In the genomic region with DNA sequence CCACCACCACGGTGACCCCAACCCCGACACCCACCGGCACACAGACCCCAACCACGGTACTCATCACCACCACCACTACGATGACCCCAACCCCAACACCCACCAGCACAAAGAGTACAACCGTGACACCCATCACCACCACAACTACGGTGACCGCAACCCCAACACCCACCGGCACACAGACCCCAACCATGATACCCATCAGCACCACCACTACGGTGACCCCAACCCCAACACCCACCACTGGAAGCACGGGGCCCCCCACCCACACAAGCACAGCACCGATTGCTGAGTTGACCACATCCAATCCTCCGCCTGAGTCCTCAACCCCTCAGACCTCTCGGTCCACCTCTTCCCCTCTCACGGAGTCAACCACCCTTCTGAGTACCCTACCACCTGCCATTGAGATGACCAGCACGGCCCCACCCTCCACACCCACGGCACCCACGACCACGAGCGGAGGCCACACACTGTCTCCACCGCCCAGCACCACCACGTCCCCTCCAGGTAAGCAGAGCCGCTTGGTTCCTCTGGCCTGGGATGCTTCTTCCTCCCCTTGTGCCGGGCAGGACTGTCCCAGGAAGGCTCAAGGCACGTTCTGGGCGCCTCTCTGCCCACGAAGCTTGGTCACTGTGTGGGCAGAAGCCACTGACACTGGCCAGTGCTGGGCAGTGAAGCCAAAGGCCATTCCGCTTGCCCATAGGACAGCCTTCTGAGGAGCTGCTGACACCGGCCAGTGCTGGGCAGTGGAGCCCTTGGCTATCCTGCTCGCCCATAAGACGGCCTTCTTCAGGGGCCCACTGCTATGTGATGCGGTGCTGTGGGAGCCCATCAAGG, we compare ENCODE assay signal across 26 cellular contexts. TPM values are rescaled to one million over a fixed set of nuclear protein-coding genes. Genes with fewer than 3 reads are reported as not detected.
"Had no signal": no experiment of that assay in that cellular context is flagged by ENCODE, and none has a peak within 500 bp of the region (broad histone marks: within the 10 kb centered on the region; RNA-seq: fewer than 3 reads in every experiment).

No MANE protein-coding gene starts in this region.

- H3K36me3 ChIP-seq: cardiac muscle cell, neural progenitor cell, pancreas, prostate gland, right lobe of liver, stomach, thoracic aorta, transverse colon had no signal

- H3K4me1 ChIP-seq: neural progenitor cell, pancreas, prostate gland, right lobe of liver, stomach, transverse colon had no signal

- DNase-seq: foreskin melanocyte; head of caudate nucleus; naive thymus-derived CD8-positive, alpha-beta T cell; occipital lobe; stimulated activated CD4-positive, alpha-beta T cell treated with anti-CD3 and anti-CD28 coated beads, Interleukin-4, amount 100 ng/mL, for 1 hour; stimulated activated CD8-positive, alpha-beta memory T cell treated with anti-CD3 and anti-CD28 coated beads, Interleukin-4, amount 100 ng/mL, for 48 hours; stomach; substantia nigra; transverse colon had no signal

- H3K27me3 Mint-ChIP-seq: dendritic cell treated with granulocyte-macrophage colony-stimulating factor and Interleukin-4, amounts not matched to agents 40 ng/mL and 50 ng/mL, for 4 days; naive thymus-derived CD8-positive, alpha-beta T cell; stimulated activated memory B cell treated with anti-CD40 and anti-IgM and Interleukin-4, amounts not matched to agents 10 μg/mL and 1 μg/mL and 100 μg/mL, for 72 hours had no signal

- ATAC-seq: left lobe of liver; naive thymus-derived CD8-positive, alpha-beta T cell; pancreas; right lobe of liver; stimulated activated memory B cell treated with anti-CD40 and anti-IgM and Interleukin-4, amounts not matched to agents 10 μg/mL and 1 μg/mL and 100 μg/mL, for 72 hours had no signal

- H2AFZ ChIP-seq: hepatocyte, neural progenitor cell had no signal

- H3K27me3 ChIP-seq: cardiac muscle cell, hepatocyte, neural progenitor cell, pancreas, right lobe of liver, stomach, transverse colon had no signal

- H3K9ac ChIP-seq: neural progenitor cell had no signal

- H3K4me3 Mint-ChIP-seq: dendritic cell treated with granulocyte-macrophage colony-stimulating factor and Interleukin-4, amounts not matched to agents 40 ng/mL and 50 ng/mL, for 4 days; neural progenitor cell; stimulated activated memory B cell treated with anti-CD40 and anti-IgM and Interleukin-4, amounts not matched to agents 10 μg/mL and 1 μg/mL and 100 μg/mL, for 72 hours had no signal

- H3K4me1 Mint-ChIP-seq: neural progenitor cell; stimulated activated memory B cell treated with anti-CD40 and anti-IgM and Interleukin-4, amounts not matched to agents 10 μg/mL and 1 μg/mL and 100 μg/mL, for 72 hours had no signal

- H3K27ac ChIP-seq: cardiac muscle cell, hepatocyte, neural progenitor cell, pancreas, prostate gland, right lobe of liver, stomach, thoracic aorta, transverse colon had no signal

- H3K36me3 Mint-ChIP-seq: naive thymus-derived CD8-positive, alpha-beta T cell; neural progenitor cell; stimulated activated memory B cell treated with anti-CD40 and anti-IgM and Interleukin-4, amounts not matched to agents 10 μg/mL and 1 μg/mL and 100 μg/mL, for 72 hours had no signal

- H3K4me3 ChIP-seq: cardiac muscle cell, hepatocyte, neural progenitor cell, pancreas, prostate gland, right lobe of liver, stomach, thoracic aorta, transverse colon had no signal

- H3K9me3 ChIP-seq: pancreas, prostate gland, right lobe of liver, stomach, thoracic aorta, transverse colon had no signal

- H3K27ac Mint-ChIP-seq: dendritic cell treated with granulocyte-macrophage colony-stimulating factor and Interleukin-4, amounts not matched to agents 40 ng/mL and 50 ng/mL, for 4 days; naive thymus-derived CD8-positive, alpha-beta T cell; neural progenitor cell; stimulated activated memory B cell treated with anti-CD40 and anti-IgM and Interleukin-4, amounts not matched to agents 10 μg/mL and 1 μg/mL and 100 μg/mL, for 72 hours had no signal

- H3K79me2 ChIP-seq: hepatocyte had no signal

- H3K4me2 ChIP-seq: hepatocyte, neural progenitor cell had no signal

RNA-seq across cellular contexts. Expression of a gene that starts 25.1 kb away (rescaled TPM):
- total RNA-seq: epithelial cell of proximal tubule; kidney epithelial cell; lung microvascular endothelial cell; mononuclear cell; naive thymus-derived CD8-positive, alpha-beta T cell; occipital lobe; renal cortical epithelial cell; thoracic aorta; urinary bladder had no signal
- polyA plus RNA-seq: cardiac muscle cell; naive thymus-derived CD8-positive, alpha-beta T cell; stomach had no signal

RNA-seq across cellular contexts. Expression of a gene that starts 58.0 kb away (rescaled TPM):
- total RNA-seq: cardiac muscle cell; epithelial cell of proximal tubule; kidney epithelial cell; lung microvascular endothelial cell; mesenteric fat pad; naive thymus-derived CD8-positive, alpha-beta T cell; occipital lobe; renal cortical epithelial cell; right lobe of liver; transverse colon; urinary bladder had no signal
- polyA plus RNA-seq: cardiac muscle cell; naive thymus-derived CD8-positive, alpha-beta T cell; urinary bladder had no signal
